Comparison of ENCODE assay signal across 1 cellular context in genomic region chr12:26113194-26113654, GRCh38.
TF ChIP-seq lines count a peak whose summit lies in the region.

No MANE protein-coding gene starts in this region.

TF ChIP-seq in H1, 55 proteins besides CTCF, POLR2A, EP300 and RAD21 (continued from another document):
- no peak for TF ChIP-seq NRF1 (IDR thresholded peaks at IDR 0.05; ENCODE audit: low read depth, low read length)
